Comparison of ENCODE assay signal across 7 cellular contexts in genomic region chr2:174643356-174643755, GRCh38. TPM values are rescaled to one million over a fixed set of nuclear protein-coding genes. Genes with fewer than 3 reads are reported as not detected.
"Had no signal": no experiment of that assay in that cellular context is flagged by ENCODE, and none has a peak within 500 bp of the region (broad histone marks: within the 10 kb centered on the region; RNA-seq: fewer than 3 reads in every experiment).

No MANE protein-coding gene starts in this region.

- ATAC-seq: HepG2, K562 had no signal

- H3K4me3 ChIP-seq: K562 had no signal

- DNase-seq: IMR-90, KBM-7 had no signal

- H3K27ac ChIP-seq: HL-60 had no signal

- FAIRE-seq: HepG2, HTR-8/SVneo had no signal

RNA-seq across cellular contexts. Expression of gene WIPF1, which starts 45.8 kb away (rescaled TPM):
- total RNA-seq: HepG2, HT-29 had no signal
